Comparison of ENCODE assay signal across 2 cellular contexts in genomic region chr12:55820679-55821078, GRCh38.
TF ChIP-seq lines count a peak whose summit lies in the region.

No MANE protein-coding gene starts in this region.

TF ChIP-seq in SK-N-SH, 30 proteins besides CTCF, POLR2A, EP300 and RAD21 (continued from another document):
- TF ChIP-seq ZBTB33 (IDR thresholded peaks at IDR 0.05; ENCODE audit: borderline replicate concordance, low read depth) (no peak), TEAD4 (IDR thresholded peaks at IDR 0.05; ENCODE audit: borderline replicate concordance, insufficient read depth) (no peak), ELF1 (IDR thresholded peaks at IDR 0.05) (no peak), RFX5 (IDR thresholded peaks at IDR 0.05; ENCODE audit: low read length) (no peak), MXI1 (IDR thresholded peaks at IDR 0.05; ENCODE audit: low read depth, low read length) (no peak), REST (IDR thresholded peaks at IDR 0.05; ENCODE audit: low read depth, low read length) (no peak)
TF ChIP-seq in SK-N-SH: peak in this region for 0.

TF ChIP-seq in SK-N-SH treated with all-trans-retinoic acid at 6 μM for 48 hours, 23 proteins besides CTCF, POLR2A, EP300 and RAD21 (continued from another document):
- TF ChIP-seq CREB5 (CRISPR knock-in tag; IDR thresholded peaks at IDR 0.05; ENCODE audit: low read depth) = no peak
